ENCODE assay signal across 14 cellular contexts in genomic region chr3:177823701-177824189, GRCh38.
DNase-seq lines count a peak whose midpoint lies in the region; ATAC-seq and TF ChIP-seq lines count a peak whose summit lies in the region.
"Had no signal": no experiment of that assay in that cellular context is flagged by ENCODE, and none has a peak within 500 bp of the region (broad histone marks: within the 10 kb centered on the region; RNA-seq: fewer than 3 reads in every experiment).

No MANE protein-coding gene starts in this region.

- peak overlapping the region; percentile 69 for H3K27ac ChIP-seq in PC-9
- peak overlapping the region in 3 of 4 donors; percentile 57 to 81 (median 67) for H3K27ac ChIP-seq in esophagus squamous epithelium
- H3K27ac ChIP-seq in muscle layer of colon (ENCODE audit: low read depth, low read length) = peak overlapping the region; percentile 59
- H3K27ac ChIP-seq in thoracic aorta = peak overlapping the region in 1 of 2 donors; percentile 37

- no peaks in the 10 kb centered on the region for H3K9me2 ChIP-seq in PC-9 (ENCODE audit: insufficient read depth)

- H2AFZ ChIP-seq in PC-9 = peak overlapping the region; percentile 39; the same call in 1 of the 2 replicates

- POLR2A ChIA-PET in PC-9 (lab: Charles Lee; ENCODE audit: unreplicated experiment) = interaction anchor here (0.7 kb wide), 1 partner anchor 197 kb away, joined by 5 read pairs; no protein-coding TSS in a partner anchor

- H3K9ac ChIP-seq in muscle layer of colon (ENCODE audit: low read length) = no peak overlapping the region

- DNase-seq in PC-9 (no peak), esophagus squamous epithelium (lab: John Stamatoyannopoulos, UW) (no peak), thoracic aorta (ENCODE audit: low spot score) (no peak), erythroblast (lab: John Stamatoyannopoulos, UW) (no peak), foreskin fibroblast (no peak), NCI-H128 (lab: John Stamatoyannopoulos, UW; ENCODE audit: unreplicated experiment) (no peak)
- DNase-seq: activated CD4-positive, alpha-beta T cell treated with anti-CD3 and anti-CD28 coated beads for 36 hours; activated naive CD8-positive, alpha-beta T cell treated with anti-CD3 and anti-CD28 coated beads, Interleukin-2, amount 10 ng/mL, durations not matched to agents 7 days and 5 days; DMS 273 treated with DMSO at 0.1 percent for 48 hours; NCI-H2081 treated with DMSO at 0.1 percent for 48 hours; stimulated activated CD4-positive, alpha-beta T cell treated with anti-CD3 and anti-CD28 coated beads, Interleukin-2, amount 100 ng/mL, for 48 hours had no signal

- H3K27me3 ChIP-seq in PC-9 (ENCODE audit: insufficient read depth, low read depth) (no peaks in the 10 kb centered on the region), esophagus squamous epithelium (no peaks in the 10 kb centered on the region), muscle layer of colon (ENCODE audit: control insufficient read depth in 1 of 2, insufficient read depth in 2 of 2, low read length in 2 of 2) (no peaks in the 10 kb centered on the region), thoracic aorta (replicated peaks; ENCODE audit: insufficient read depth) (no peaks in the 10 kb centered on the region)
- H3K27me3 ChIP-seq: BE2C had no signal

- TF ChIP-seq POLR2A in esophagus squamous epithelium (IDR thresholded peaks at IDR 0.05) (no peak), erythroblast (IDR thresholded peaks at IDR 0.05; ENCODE audit: low read length) (no peak)

- no peaks in the 10 kb centered on the region for H3K79me2 ChIP-seq in PC-9 (ENCODE audit: low read depth)

- no TSS peak for BruUV-seq in PC-9 (replicated peaks; lab: Mats Ljungman, UMichigan)

- H4K20me1 ChIP-seq in PC-9 (ENCODE audit: insufficient read depth) = no peaks in the 10 kb centered on the region

- peaks cover 32% of the 10 kb centered on the region for H3F3A ChIP-seq in PC-9 (ENCODE audit: insufficient read depth, low read depth)

- TF ChIP-seq CTCF in PC-9 (conservative IDR thresholded peaks at IDR 0.05) (no peak), esophagus squamous epithelium (IDR thresholded peaks at IDR 0.05) (no peak), thoracic aorta (IDR thresholded peaks at IDR 0.05) (no peak), foreskin fibroblast (IDR thresholded peaks at IDR 0.05; ENCODE audit: low read depth, low read length) (no peak)

- CTCF ChIA-PET in PC-9 (lab: Charles Lee) = no interaction called here

- intact Hi-C loops in PC-9 (cut with micrococcal nuclease; ENCODE audit: unreplicated experiment) (loop anchor here (2.0 kb wide), 1 partner anchor 221 kb away; no protein-coding TSS in a partner anchor), esophagus squamous epithelium (cut with DNase I) (no loop called here)

- H3K4me2 ChIP-seq in PC-9 = peak overlapping the region; percentile 43

- H3K9me3 ChIP-seq in PC-9 (ENCODE audit: insufficient read depth, low read depth) = peaks cover 14% of the 10 kb centered on the region; the same call in 1 of the 2 replicates
- H3K9me3 ChIP-seq in esophagus squamous epithelium = no peaks in the 10 kb centered on the region
- H3K9me3 ChIP-seq in muscle layer of colon (ENCODE audit: low read length) = no peaks in the 10 kb centered on the region
- H3K9me3 ChIP-seq in thoracic aorta = no peaks in the 10 kb centered on the region
- H3K9me3 ChIP-seq: BE2C had no signal

- WGBS in esophagus squamous epithelium, 2 donors = 76 to 87% methylated on average over 5 to 7 of the region's 9 CpGs

- ATAC-seq in thoracic aorta (ENCODE audit: insufficient number of reproducible peaks, low FRiP score, low read depth) (peak; percentile 31), GM19023 (IDR thresholded peaks at IDR 0.05; ENCODE audit: unreplicated experiment) (no peak)
- ATAC-seq: activated CD4-positive, alpha-beta T cell treated with anti-CD3 and anti-CD28 coated beads for 36 hours had no signal

- peaks cover 53% of the 10 kb centered on the region for H3K4me1 ChIP-seq in PC-9 (replicated peaks; ENCODE audit: insufficient read depth)
- peaks cover 0 to 46% (median 19%) of the 10 kb centered on the region in 3 donors for H3K4me1 ChIP-seq in esophagus squamous epithelium
- H3K4me1 ChIP-seq in muscle layer of colon (ENCODE audit: insufficient read depth, low read length) = peaks cover 66% of the 10 kb centered on the region
- H3K4me1 ChIP-seq in thoracic aorta (ENCODE audit: control insufficient read depth in 1 of 2, low read depth in 2 of 2) = peaks cover 23 to 54% of the 10 kb centered on the region in 2 donors

- H3K36me3 ChIP-seq in PC-9 (ENCODE audit: low read depth) (0 out of 2 replicates have a peak, but pooled peaks cover 6% of the 10 kb centered on the region), esophagus squamous epithelium (no peaks in the 10 kb centered on the region), muscle layer of colon (ENCODE audit: insufficient read depth, low read length) (no peaks in the 10 kb centered on the region), thoracic aorta (no peaks in the 10 kb centered on the region)
- H3K36me3 ChIP-seq: BE2C had no signal

- H3K4me3 ChIP-seq in PC-9 = no peak overlapping the region
- H3K4me3 ChIP-seq in esophagus squamous epithelium = no peak overlapping the region
- H3K4me3 ChIP-seq in muscle layer of colon (ENCODE audit: low read depth in 1 of 2, low read length in 2 of 2) = no peak overlapping the region
- peak overlapping the region; percentile 38 for H3K4me3 ChIP-seq in thoracic aorta
- H3K4me3 ChIP-seq in foreskin fibroblast (ENCODE audit: low read depth in 1 of 2, low read length in 2 of 2) = no peak overlapping the region
